In the genomic region with DNA sequence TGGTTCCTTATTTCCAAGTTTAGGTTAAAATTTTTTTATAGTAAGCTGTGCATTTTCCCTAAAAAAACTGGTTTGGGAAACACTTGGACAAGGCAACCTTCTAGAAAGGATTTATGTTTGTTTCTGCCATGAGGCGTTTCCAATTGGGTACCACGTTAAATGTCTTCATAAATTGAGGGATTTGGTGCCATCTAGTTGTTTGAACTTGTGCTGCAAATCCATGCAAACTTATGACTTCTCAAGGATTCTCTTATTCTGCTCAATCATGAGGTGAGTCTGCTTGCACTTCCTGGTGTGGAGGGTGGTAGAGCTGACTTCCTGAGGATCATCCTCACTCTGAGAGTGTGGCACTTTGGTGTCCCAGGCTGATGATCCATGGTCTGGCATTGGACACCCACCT, we compare ENCODE assay signal across 10 cellular contexts.
A peak's percentile ranks its signal among the peaks of the same experiment; 100 is the strongest.
DNase-seq lines count a peak whose midpoint lies in the region; ATAC-seq and TF ChIP-seq lines count a peak whose summit lies in the region.
"Had no signal": no experiment of that assay in that cellular context is flagged by ENCODE, and none has a peak within 500 bp of the region (broad histone marks: within the 10 kb centered on the region; RNA-seq: fewer than 3 reads in every experiment).

No MANE protein-coding gene starts in this region.

- POLR2A ChIA-PET in SK-N-SH (lab: Yijun Ruan, JAX), result no interaction called here

- DNase-seq in SK-N-SH (no peak), fibroblast of gingiva (ENCODE audit: low read depth) (peak; percentile 47), spleen (no peak), NCI-H146 treated with DMSO at 0.1 percent for 48 hours (lab: John Stamatoyannopoulos, UW; ENCODE audit: unreplicated experiment) (no peak)
- no peak for DNase-seq in activated naive CD4-positive, alpha-beta T cell treated with Interleukin-2 at 50 U/mL for 16 hours
- DNase-seq in activated CD4-positive, alpha-beta T cell treated with anti-CD3 and anti-CD28 coated beads, Interleukin-2, amount 50 U/mL, for 48 hours, result no peak
- DNase-seq: occipital lobe had no signal

- peak; percentile 15; the same call in 1 of the 2 replicates for TF ChIP-seq CTCF in SK-N-SH (IDR thresholded peaks at IDR 0.05)
- peak; percentile 11; the same call in 1 of the 2 replicates for TF ChIP-seq CTCF in OCI-LY1 (IDR thresholded peaks at IDR 0.05; ENCODE audit: low read length)
- TF ChIP-seq CTCF in spleen (IDR thresholded peaks at IDR 0.05 in 8 of 11, conservative IDR thresholded peaks at IDR 0.05 in 3 of 11), result peak in 8 of 11 experiments; percentile 9 to 40 (median 26)

- H3K4me1 ChIP-seq in SK-N-SH (ENCODE audit: control insufficient read depth in 1 of 2, insufficient read depth in 2 of 2, low read depth in 1 of 2, low read length in 1 of 2) (no peaks in the 10 kb centered on the region), OCI-LY1 (ENCODE audit: insufficient read depth, low read length, severe bottlenecking) (no peaks in the 10 kb centered on the region), spleen (no peaks in the 10 kb centered on the region)

- no peak; the same call in 1 of the 2 replicates for TF ChIP-seq RAD21 in SK-N-SH (IDR thresholded peaks at IDR 0.05; ENCODE audit: low read length)

- ATAC-seq in SK-N-SH treated with all-trans-retinoic acid at 6 μM for 48 hours, result no peak

- no peak for TF ChIP-seq POLR2A in spleen (IDR thresholded peaks at IDR 0.05)

- H3F3A ChIP-seq in SK-N-SH (replicated peaks; ENCODE audit: insufficient read depth) (no peaks in the 10 kb centered on the region), OCI-LY1 (ENCODE audit: insufficient read depth, low read length) (no peaks in the 10 kb centered on the region)

- no peaks in the 10 kb centered on the region for H4K20me1 ChIP-seq in SK-N-SH (ENCODE audit: insufficient read depth)
- no peaks in the 10 kb centered on the region for H4K20me1 ChIP-seq in OCI-LY1 (ENCODE audit: insufficient read depth, low read length)
- H4K20me1 ChIP-seq: BLaER1 had no signal

- H3K9me2 ChIP-seq in SK-N-SH (no peaks in the 10 kb centered on the region), OCI-LY1 (ENCODE audit: low read depth, low read length) (no peaks in the 10 kb centered on the region)

- no peak for TF ChIP-seq EP300 in SK-N-SH (IDR thresholded peaks at IDR 0.05; ENCODE audit: borderline replicate concordance in 1 of 2, low read depth in 1 of 2, low read length in 1 of 2)

- no peak overlapping the region for H3K27ac ChIP-seq in SK-N-SH (ENCODE audit: low read depth in 2 of 2, low read length in 1 of 2)
- no peak overlapping the region for H3K27ac ChIP-seq in OCI-LY1 (ENCODE audit: low read depth, low read length, poor library complexity, severe bottlenecking)
- H3K27ac ChIP-seq in spleen, result no peak overlapping the region
- H3K27ac ChIP-seq: BLaER1 had no signal

- no peak overlapping the region for H3K4me2 ChIP-seq in SK-N-SH
- H3K4me2 ChIP-seq in OCI-LY1 (ENCODE audit: low read length), result no peak overlapping the region
- H3K4me2 ChIP-seq: BLaER1 had no signal

- intact Hi-C loops in spleen (cut with DNase I; ENCODE audit: low total_unique reads), result loop anchor here (10.0 kb wide), 1 partner anchor 537 kb away; a partner anchor contains a TSS

- no peaks in the 10 kb centered on the region for H3K79me2 ChIP-seq in SK-N-SH (ENCODE audit: insufficient read depth)
- no peaks in the 10 kb centered on the region for H3K79me2 ChIP-seq in OCI-LY1 (ENCODE audit: insufficient read depth, low read length)

- CTCF ChIA-PET in SK-N-SH (lab: Yijun Ruan, JAX), result no interaction called here

- H3K36me3 ChIP-seq in SK-N-SH (replicated peaks in 1 of 2; ENCODE audit: control insufficient read depth in 1 of 2, insufficient read depth in 2 of 2, low read length in 1 of 2) (peaks cover 36 to 39% of the 10 kb centered on the region in 2 experiments), OCI-LY1 (ENCODE audit: insufficient read depth, low read length) (peaks cover 9% of the 10 kb centered on the region), spleen (peaks cover 0 to 37% (median 11%) of the 10 kb centered on the region in 6 donors)

- no peaks in the 10 kb centered on the region for H3K9me3 ChIP-seq in SK-N-SH
- H3K9me3 ChIP-seq in OCI-LY1 (ENCODE audit: low read length), result no peaks in the 10 kb centered on the region
- H3K9me3 ChIP-seq in spleen, result peaks cover 0 to 16% (median 3%) of the 10 kb centered on the region in 8 donors

- H3K4me3 ChIP-seq in SK-N-SH (ENCODE audit: low read depth in 2 of 2, low read length in 1 of 2) (no peak overlapping the region; a peak in 1 of 4 replicates), OCI-LY1 (ENCODE audit: low read depth, low read length, poor library complexity, severe bottlenecking) (no peak overlapping the region), spleen (no peak overlapping the region)
- H3K4me3 ChIP-seq: BLaER1 had no signal

- H3K27me3 ChIP-seq in SK-N-SH (ENCODE audit: insufficient read depth) (no peaks in the 10 kb centered on the region), OCI-LY1 (ENCODE audit: insufficient read depth, low read length) (no peaks in the 10 kb centered on the region), spleen (replicated peaks in 1 of 7) (no peaks in the 10 kb centered on the region)
- H3K27me3 ChIP-seq: BLaER1 had no signal

- whole genome bisulfite sequencing in SK-N-SH (ENCODE audit: low lambda C conversion rate), result 95% methylated on average over 2 of the region's 2 CpGs
- 58 to 81% (median 71%) methylated on average over 2 of the region's 2 CpGs for WGBS in spleen, 5 donors

- no peak overlapping the region for H3K9ac ChIP-seq in SK-N-SH
- H3K9ac ChIP-seq in OCI-LY1 (ENCODE audit: low read length), result no peak overlapping the region
- H3K9ac ChIP-seq: BLaER1 had no signal

- H2AFZ ChIP-seq in SK-N-SH (ENCODE audit: low read depth) (no peak overlapping the region), OCI-LY1 (ENCODE audit: low read length) (no peak overlapping the region)

TF ChIP-seq in SK-N-SH, 30 proteins besides CTCF, POLR2A, EP300 and RAD21:
- TF ChIP-seq TAF1 (IDR thresholded peaks at IDR 0.05; ENCODE audit: borderline replicate concordance, low read depth, low read length), result no peak
- TF ChIP-seq RCOR1 (IDR thresholded peaks at IDR 0.05; ENCODE audit: low read length), result no peak
- TF ChIP-seq FOXM1 (IDR thresholded peaks at IDR 0.05; ENCODE audit: low read depth), result no peak
- TF ChIP-seq NRF1 (IDR thresholded peaks at IDR 0.05; ENCODE audit: low read depth, low read length), result no peak
- no peak for TF ChIP-seq NFIC (IDR thresholded peaks at IDR 0.05; ENCODE audit: borderline replicate concordance)
- TF ChIP-seq, protein P1, sequence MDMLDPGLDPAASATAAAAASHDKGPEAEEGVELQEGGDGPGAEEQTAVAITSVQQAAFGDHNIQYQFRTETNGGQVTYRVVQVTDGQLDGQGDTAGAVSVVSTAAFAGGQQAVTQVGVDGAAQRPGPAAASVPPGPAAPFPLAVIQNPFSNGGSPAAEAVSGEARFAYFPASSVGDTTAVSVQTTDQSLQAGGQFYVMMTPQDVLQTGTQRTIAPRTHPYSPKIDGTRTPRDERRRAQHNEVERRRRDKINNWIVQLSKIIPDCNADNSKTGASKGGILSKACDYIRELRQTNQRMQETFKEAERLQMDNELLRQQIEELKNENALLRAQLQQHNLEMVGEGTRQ (IDR thresholded peaks at IDR 0.05; ENCODE audit: borderline replicate concordance, low read depth, low read length), result no peak
- TF ChIP-seq, protein P2, sequence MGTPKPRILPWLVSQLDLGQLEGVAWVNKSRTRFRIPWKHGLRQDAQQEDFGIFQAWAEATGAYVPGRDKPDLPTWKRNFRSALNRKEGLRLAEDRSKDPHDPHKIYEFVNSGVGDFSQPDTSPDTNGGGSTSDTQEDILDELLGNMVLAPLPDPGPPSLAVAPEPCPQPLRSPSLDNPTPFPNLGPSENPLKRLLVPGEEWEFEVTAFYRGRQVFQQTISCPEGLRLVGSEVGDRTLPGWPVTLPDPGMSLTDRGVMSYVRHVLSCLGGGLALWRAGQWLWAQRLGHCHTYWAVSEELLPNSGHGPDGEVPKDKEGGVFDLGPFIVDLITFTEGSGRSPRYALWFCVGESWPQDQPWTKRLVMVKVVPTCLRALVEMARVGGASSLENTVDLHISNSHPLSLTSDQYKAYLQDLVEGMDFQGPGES (IDR thresholded peaks at IDR 0.05; ENCODE audit: low read depth, low read length), result no peak
- no peak for TF ChIP-seq GATA2 (CRISPR knock-in tag; IDR thresholded peaks at IDR 0.05)
- no peak for TF ChIP-seq POLR2AphosphoS5 (IDR thresholded peaks at IDR 0.05; ENCODE audit: low read depth, low read length)
- no peak for TF ChIP-seq RXRA (IDR thresholded peaks at IDR 0.05; ENCODE audit: borderline replicate concordance, low read depth)

TF ChIP-seq in SK-N-SH treated with all-trans-retinoic acid at 6 μM for 48 hours, 23 proteins besides CTCF, POLR2A, EP300 and RAD21:
- TF ChIP-seq BACH2 (CRISPR knock-in tag; IDR thresholded peaks at IDR 0.05; ENCODE audit: borderline replicate concordance), result no peak
- TF ChIP-seq PPARA (CRISPR knock-in tag; IDR thresholded peaks at IDR 0.05; ENCODE audit: borderline replicate concordance), result no peak
- TF ChIP-seq, protein P3, sequence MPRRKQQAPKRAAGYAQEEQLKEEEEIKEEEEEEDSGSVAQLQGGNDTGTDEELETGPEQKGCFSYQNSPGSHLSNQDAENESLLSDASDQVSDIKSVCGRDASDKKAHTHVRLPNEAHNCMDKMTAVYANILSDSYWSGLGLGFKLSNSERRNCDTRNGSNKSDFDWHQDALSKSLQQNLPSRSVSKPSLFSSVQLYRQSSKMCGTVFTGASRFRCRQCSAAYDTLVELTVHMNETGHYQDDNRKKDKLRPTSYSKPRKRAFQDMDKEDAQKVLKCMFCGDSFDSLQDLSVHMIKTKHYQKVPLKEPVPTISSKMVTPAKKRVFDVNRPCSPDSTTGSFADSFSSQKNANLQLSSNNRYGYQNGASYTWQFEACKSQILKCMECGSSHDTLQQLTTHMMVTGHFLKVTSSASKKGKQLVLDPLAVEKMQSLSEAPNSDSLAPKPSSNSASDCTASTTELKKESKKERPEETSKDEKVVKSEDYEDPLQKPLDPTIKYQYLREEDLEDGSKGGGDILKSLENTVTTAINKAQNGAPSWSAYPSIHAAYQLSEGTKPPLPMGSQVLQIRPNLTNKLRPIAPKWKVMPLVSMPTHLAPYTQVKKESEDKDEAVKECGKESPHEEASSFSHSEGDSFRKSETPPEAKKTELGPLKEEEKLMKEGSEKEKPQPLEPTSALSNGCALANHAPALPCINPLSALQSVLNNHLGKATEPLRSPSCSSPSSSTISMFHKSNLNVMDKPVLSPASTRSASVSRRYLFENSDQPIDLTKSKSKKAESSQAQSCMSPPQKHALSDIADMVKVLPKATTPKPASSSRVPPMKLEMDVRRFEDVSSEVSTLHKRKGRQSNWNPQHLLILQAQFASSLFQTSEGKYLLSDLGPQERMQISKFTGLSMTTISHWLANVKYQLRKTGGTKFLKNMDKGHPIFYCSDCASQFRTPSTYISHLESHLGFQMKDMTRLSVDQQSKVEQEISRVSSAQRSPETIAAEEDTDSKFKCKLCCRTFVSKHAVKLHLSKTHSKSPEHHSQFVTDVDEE (CRISPR knock-in tag; IDR thresholded peaks at IDR 0.05), result no peak
- TF ChIP-seq ZNF565 (CRISPR knock-in tag; conservative IDR thresholded peaks at IDR 0.05; ENCODE audit: low read depth), result no peak
